In the genomic region with DNA sequence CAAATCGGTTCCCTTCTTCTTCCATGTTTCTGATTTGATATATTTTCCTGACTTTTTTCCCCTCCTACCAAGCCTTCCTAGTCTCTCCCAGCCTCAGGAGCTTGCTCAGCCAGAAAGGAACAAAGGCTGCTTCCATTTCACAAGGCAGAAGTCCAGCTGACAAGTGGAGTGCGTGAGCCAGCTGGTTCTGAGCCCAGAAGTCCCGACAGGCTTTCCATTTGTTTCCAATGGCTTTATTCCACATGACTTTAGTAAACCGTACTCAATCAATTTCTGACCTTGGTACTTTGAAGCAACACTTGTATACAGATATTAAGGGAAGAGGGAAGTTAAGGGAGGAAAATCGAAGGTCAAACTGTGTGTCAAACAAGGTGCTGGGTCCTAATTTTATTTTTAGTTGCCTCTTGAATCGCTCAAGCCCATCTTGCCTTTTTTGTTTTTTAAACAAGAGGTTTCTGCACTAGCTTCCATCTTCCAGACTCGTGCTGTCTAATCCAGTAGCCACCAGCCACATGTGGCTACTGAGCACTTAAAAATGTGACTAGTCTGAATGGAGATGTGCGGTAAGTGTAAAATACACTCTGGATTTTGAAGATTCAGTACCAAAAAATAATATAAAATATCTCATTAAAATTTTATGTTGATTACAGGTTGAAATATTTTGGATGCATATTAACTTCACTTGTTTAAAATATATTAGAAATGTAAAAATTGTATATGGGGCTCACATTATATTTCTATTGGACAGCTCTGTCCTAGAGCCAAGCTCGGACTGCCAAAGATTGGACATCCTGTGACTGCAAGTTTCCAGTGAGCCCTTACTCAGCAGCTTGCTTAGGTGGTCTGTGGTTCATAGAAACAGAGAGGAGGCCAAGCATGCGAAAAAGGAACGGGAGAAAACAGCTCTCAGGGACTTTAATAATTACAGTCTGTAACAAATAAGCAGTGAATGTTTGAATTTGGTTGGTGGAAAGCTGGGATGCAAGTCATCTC, we compare ENCODE assay signal across 9 cellular contexts. TPM values are rescaled to one million over a fixed set of nuclear protein-coding genes. Genes with fewer than 3 reads are reported as not detected.
DNase-seq lines count a peak whose midpoint lies in the region; ATAC-seq and TF ChIP-seq lines count a peak whose summit lies in the region.
"Had no signal": no experiment of that assay in that cellular context is flagged by ENCODE, and none has a peak within 500 bp of the region (broad histone marks: within the 10 kb centered on the region; RNA-seq: fewer than 3 reads in every experiment).

No MANE protein-coding gene starts in this region.

- POLR2A ChIA-PET in activated naive CD8-positive, alpha-beta T cell treated with anti-CD3 and anti-CD28 coated beads, Interleukin-2, amount 10 ng/mL, durations not matched to agents 7 days and 5 days (lab: Charles Lee), result no interaction called here
- POLR2A ChIA-PET in GM10248 (lab: Yijun Ruan, JAX), result no interaction called here

- H3K9me3 ChIP-seq in psoas muscle, result no peaks in the 10 kb centered on the region

- ATAC-seq in activated naive CD8-positive, alpha-beta T cell treated with anti-CD3 and anti-CD28 coated beads, Interleukin-2, amount 10 ng/mL, durations not matched to agents 7 days and 5 days (ENCODE audit: low read depth), result no peak
- ATAC-seq in psoas muscle (peak in 3 of 4 donors; percentile 67 to 76 (median 73)), HG03378 (IDR thresholded peaks at IDR 0.05; ENCODE audit: unreplicated experiment) (no peak)

- TF ChIP-seq CTCF in psoas muscle (IDR thresholded peaks at IDR 0.05), result no peak
- no peak for TF ChIP-seq CTCF in GM10248 (IDR thresholded peaks at IDR 0.05; ENCODE audit: control extremely low read depth, extremely low read depth, low read depth, missing control alignments)

- CTCF ChIA-PET in GM10248 (lab: Yijun Ruan, JAX), result interaction anchor here (0.9 to 5.8 kb wide), 5 partner anchors 14 to 136 kb away, joined by 3 to 23 read pairs (median 4); no protein-coding TSS in a partner anchor

- peak overlapping the region; percentile 6 for H3K4me3 ChIP-seq in psoas muscle

- peaks cover 5% of the 10 kb centered on the region for H3K4me1 Mint-ChIP-seq in activated naive CD8-positive, alpha-beta T cell treated with anti-CD3 and anti-CD28 coated beads, Interleukin-2, amount 10 ng/mL, durations not matched to agents 7 days and 5 days

- H3K27me3 ChIP-seq in psoas muscle (ENCODE audit: insufficient read depth in 3 of 3, low read length in 2 of 3), result no peaks in the 10 kb centered on the region

- DNase-seq in GM03348 (ENCODE audit: low spot score) (peak; percentile 65), cardiac septum (ENCODE audit: low spot score) (peak; percentile 83), psoas muscle (peak; percentile 68 to 83), GM10248 (ENCODE audit: extremely low spot score) (no peak), COLO668 (lab: John Stamatoyannopoulos, UW; ENCODE audit: unreplicated experiment) (no peak)
- no peak for DNase-seq in activated naive CD8-positive, alpha-beta T cell treated with anti-CD3 and anti-CD28 coated beads, Interleukin-2, amount 10 ng/mL, durations not matched to agents 7 days and 5 days
- no peak for DNase-seq in activated T-cell treated with anti-CD3 and anti-CD28 coated beads, Interleukin-2, amount 50 U/mL, for 1 hour

- peaks cover 5% of the 10 kb centered on the region for H3K4me1 ChIP-seq in psoas muscle

- H3K36me3 Mint-ChIP-seq in activated naive CD8-positive, alpha-beta T cell treated with anti-CD3 and anti-CD28 coated beads, Interleukin-2, amount 10 ng/mL, durations not matched to agents 7 days and 5 days, result peaks cover 32% of the 10 kb centered on the region

- intact Hi-C loops in cardiac septum (cut with DNase I) (no loop called here), psoas muscle (cut with DNase I) (no loop called here)

- no peak overlapping the region for H3K27ac ChIP-seq in psoas muscle

- no peak overlapping the region for H3K4me3 Mint-ChIP-seq in activated naive CD8-positive, alpha-beta T cell treated with anti-CD3 and anti-CD28 coated beads, Interleukin-2, amount 10 ng/mL, durations not matched to agents 7 days and 5 days
- H3K4me3 Mint-ChIP-seq: T-helper 2 cell treated with Interferon-gamma antibody and Interleukin-4, amounts not matched to agents 5 μg/mL and 100 μg/mL, for 36 hours had no signal

- peak overlapping the region; percentile 22 for H3K27ac Mint-ChIP-seq in activated naive CD8-positive, alpha-beta T cell treated with anti-CD3 and anti-CD28 coated beads, Interleukin-2, amount 10 ng/mL, durations not matched to agents 7 days and 5 days
- H3K27ac Mint-ChIP-seq: T-helper 2 cell treated with Interferon-gamma antibody and Interleukin-4, amounts not matched to agents 5 μg/mL and 100 μg/mL, for 36 hours had no signal

- no peaks in the 10 kb centered on the region for H3K9me3 Mint-ChIP-seq in activated naive CD8-positive, alpha-beta T cell treated with anti-CD3 and anti-CD28 coated beads, Interleukin-2, amount 10 ng/mL, durations not matched to agents 7 days and 5 days
- H3K9me3 Mint-ChIP-seq: T-helper 2 cell treated with Interferon-gamma antibody and Interleukin-4, amounts not matched to agents 5 μg/mL and 100 μg/mL, for 36 hours had no signal

- 17 to 19% (median 19%) methylated on average over 11 of the region's 11 CpGs for WGBS in psoas muscle, 3 donors

- H3K27me3 Mint-ChIP-seq in activated naive CD8-positive, alpha-beta T cell treated with anti-CD3 and anti-CD28 coated beads, Interleukin-2, amount 10 ng/mL, durations not matched to agents 7 days and 5 days, result no peaks in the 10 kb centered on the region

- H3K36me3 ChIP-seq in psoas muscle (ENCODE audit: insufficient read depth in 1 of 2, low read depth in 1 of 2), result peaks cover 0 to 19% of the 10 kb centered on the region in 2 donors

RNA-seq across cellular contexts. Expression of a gene that starts 36.0 kb away (rescaled TPM):
- 100 to 1,000 TPM; 446 to 480 TPM for total RNA-seq in activated naive CD8-positive, alpha-beta T cell treated with anti-CD3 and anti-CD28 coated beads, Interleukin-2, amount 10 ng/mL, durations not matched to agents 7 days and 5 days
- total RNA-seq in cardiac septum (20.9 TPM), psoas muscle (10 to 100 TPM in 1 of 4 donors, 1 to 10 TPM in 3; 6.2 to 10.0 (median 8.0) TPM)
- 1 to 10 TPM; 3.4 to 3.9 (median 3.4) TPM for polyA plus RNA-seq in psoas muscle

Comparison
In these comparisons a context has a peak if more than half of its experiments do, and no peak if none do; other contexts are left out.
1. DNase-seq: peak in GM03348 (single experiment), cardiac septum (single experiment) and psoas muscle (2 of 2); none in activated naive CD8-positive, alpha-beta T cell treated with anti-CD3 and anti-CD28 coated beads, Interleukin-2, amount 10 ng/mL, durations not matched to agents 7 days and 5 days (single experiment), GM10248 (single experiment), COLO668 (single experiment) and activated T-cell treated with anti-CD3 and anti-CD28 coated beads, Interleukin-2, amount 50 U/mL, for 1 hour (single experiment).
2. ATAC-seq: peak in psoas muscle (3 of 4); none in activated naive CD8-positive, alpha-beta T cell treated with anti-CD3 and anti-CD28 coated beads, Interleukin-2, amount 10 ng/mL, durations not matched to agents 7 days and 5 days (single experiment) and HG03378 (single experiment).
3. RNA of a gene that starts 36.0 kb away (total RNA-seq): 446 to 480 TPM in activated naive CD8-positive, alpha-beta T cell treated with anti-CD3 and anti-CD28 coated beads, Interleukin-2, amount 10 ng/mL, durations not matched to agents 7 days and 5 days; 20.9 TPM in cardiac septum (single experiment) and 6.2 to 10.0 TPM in psoas muscle; every median in the first group is over 10 times any median in the second.